In genomic region chr14:48113713-48114112, GRCh38 we compare ENCODE assay signal across 35 cellular contexts.
"Had no signal": no experiment of that assay in that cellular context is flagged by ENCODE, and none has a peak within 500 bp of the region (broad histone marks: within the 10 kb centered on the region; RNA-seq: fewer than 3 reads in every experiment).

No MANE protein-coding gene starts in this region.

- H3K9me3 ChIP-seq: MG63 had no signal

- DNase-seq: Kasumi-1, MG63, MM.1S, MV-4-11, NCI-H1048, NCI-H1092, NCI-H1092 treated with DMSO at 0.1 percent for 48 hours, NCI-H1105, NCI-H1105 treated with DMSO at 0.1 percent for 48 hours, NCI-H1417, NCI-H1417 treated with DMSO at 0.1 percent for 48 hours, NCI-H1436, NCI-H1436 treated with DMSO at 0.1 percent for 48 hours, NCI-H146, NCI-H1694, NCI-H1694 treated with DMSO at 0.1 percent for 48 hours, NCI-H187, NCI-H187 treated with DMSO at 0.1 percent for 48 hours, NCI-H1930, NCI-H2029, NCI-H2029 treated with DMSO at 0.1 percent for 48 hours, NCI-H2081, NCI-H2081 treated with DMSO at 0.1 percent for 48 hours, NCI-H2107, NCI-H2171, NCI-H2171 treated with DMSO at 0.1 percent for 48 hours, NCI-H2227 treated with DMSO at 0.1 percent for 48 hours, NCI-H226, NCI-H345, NCI-H446, NCI-H446 treated with DMSO at 0.1 percent for 48 hours, NCI-H510A, NCI-H510A treated with DMSO at 0.1 percent for 48 hours, NCI-H524, NCI-H524 treated with DMSO at 0.1 percent for 48 hours had no signal

- H3K27me3 ChIP-seq: MG63 had no signal

- H3K4me3 ChIP-seq: MG63 had no signal

- H3K36me3 ChIP-seq: MG63 had no signal
